In the genomic region with DNA sequence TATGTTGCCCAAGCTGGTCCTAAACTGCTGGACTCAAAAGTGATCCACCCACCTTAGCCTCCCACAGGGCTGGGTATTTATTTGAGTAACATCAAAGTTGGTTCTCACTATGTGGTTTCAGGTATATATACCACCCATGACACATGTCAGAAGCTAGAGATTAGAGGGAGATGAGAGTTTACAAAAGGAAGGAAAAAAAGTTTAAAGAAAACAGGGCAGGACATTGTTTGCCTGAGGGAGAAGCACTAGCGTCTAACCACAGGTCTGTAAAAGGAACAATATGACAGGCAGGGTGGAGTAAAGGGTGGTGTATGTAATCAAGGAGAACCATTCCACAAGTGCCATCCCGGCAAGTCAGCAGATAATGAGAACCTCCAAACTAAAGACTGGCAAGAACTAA, we compare ENCODE assay signal across 23 cellular contexts. TPM values are rescaled to one million over a fixed set of nuclear protein-coding genes. Genes with fewer than 3 reads are reported as not detected.
DNase-seq lines count a peak whose midpoint lies in the region; ATAC-seq and TF ChIP-seq lines count a peak whose summit lies in the region.
"Had no signal": no experiment of that assay in that cellular context is flagged by ENCODE, and none has a peak within 500 bp of the region (broad histone marks: within the 10 kb centered on the region; RNA-seq: fewer than 3 reads in every experiment).

No MANE protein-coding gene starts in this region.

- intact Hi-C loops in MCF 10A (cut with micrococcal nuclease) (no loop called here), breast epithelium (cut with DNase I; ENCODE audit: low total_unique reads) (loop anchor here (10.0 kb wide), 1 partner anchor 721 kb away; no protein-coding TSS in a partner anchor)

- H3K36me3 ChIP-seq in breast epithelium, result no peaks in the 10 kb centered on the region
- H3K36me3 ChIP-seq: colonic mucosa had no signal

- no peak for ATAC-seq in omental fat pad (ENCODE audit: low FRiP score)
- ATAC-seq in HG02852 (IDR thresholded peaks at IDR 0.05; ENCODE audit: unreplicated experiment), result no peak
- ATAC-seq: body of pancreas, left lobe of liver, T-helper 17 cell, WTC11 had no signal

- no peaks in the 10 kb centered on the region for H3K4me1 ChIP-seq in breast epithelium
- H3K4me1 ChIP-seq: colonic mucosa had no signal

- H3K4me3 Mint-ChIP-seq in MCF 10A (ENCODE audit: unreplicated experiment) (no peak overlapping the region), type B pancreatic cell (peak overlapping the region; percentile 4)
- H3K4me3 Mint-ChIP-seq in T-helper 2 cell treated with Interferon-gamma antibody and Interleukin-4, amounts not matched to agents 5 μg/mL and 100 μg/mL, for 36 hours, result no peak overlapping the region
- H3K4me3 Mint-ChIP-seq: CD8-positive, alpha-beta memory T cell; T-helper 17 cell; WTC11 had no signal

- H3K27ac Mint-ChIP-seq in MCF 10A (ENCODE audit: low read depth, unreplicated experiment) (peak overlapping the region; percentile 6), type B pancreatic cell (peak overlapping the region; percentile 67)
- peak overlapping the region; percentile 0 for H3K27ac Mint-ChIP-seq in T-helper 2 cell treated with Interferon-gamma antibody and Interleukin-4, amounts not matched to agents 5 μg/mL and 100 μg/mL, for 36 hours
- H3K27ac Mint-ChIP-seq: T-helper 17 cell, WTC11 had no signal

- BruUV-seq in MCF 10A (replicated peaks; lab: Mats Ljungman, UMichigan), result no TSS peak

- in situ Hi-C loops in KBM-7 (cut with MboI; ENCODE audit: low pct_unique_long_range_greater_than_20kb, low sequenced_read_pairs), result no loop called here

- no peaks in the 10 kb centered on the region for H3K27me3 ChIP-seq in breast epithelium
- H3K27me3 ChIP-seq: body of pancreas, colonic mucosa had no signal

- no peak for TF ChIP-seq POLR2A in breast epithelium (IDR thresholded peaks at IDR 0.05)

- DNase-seq in MCF 10A (ENCODE audit: unreplicated experiment) (no peak), breast epithelium (ENCODE audit: low spot score in 2 of 2) (no peak), islet precursor cell (peak; percentile 54), type B pancreatic cell (ENCODE audit: extremely low spot score, unreplicated experiment) (no peak), omental fat pad (ENCODE audit: low spot score) (no peak), KBM-7 (no peak)
- DNase-seq in T-helper 2 cell treated with Interferon-gamma antibody and Interleukin-4, amounts not matched to agents 5 μg/mL and 100 μg/mL, for 36 hours (ENCODE audit: low spot score), result peak; percentile 13
- DNase-seq: activated gamma-delta T cell treated with Interleukin-2 at 50 U/mL for 16 hours; body of pancreas; CD8-positive, alpha-beta memory T cell; colonic mucosa; midbrain; NCI-H1092; NCI-H2107; NCI-H526 treated with DMSO at 0.1 percent for 48 hours; SIG-M5; stimulated activated naive CD4-positive, alpha-beta T cell treated with Interleukin-2 at 50 U/mL for 16 hours; T-helper 17 cell had no signal

- TF ChIP-seq CTCF in MCF 10A (IDR thresholded peaks at IDR 0.05; ENCODE audit: unreplicated experiment) (no peak), breast epithelium (IDR thresholded peaks at IDR 0.05) (no peak), type B pancreatic cell (conservative IDR thresholded peaks at IDR 0.05) (no peak), omental fat pad (IDR thresholded peaks at IDR 0.05) (no peak)

- no peak overlapping the region for H3K27ac ChIP-seq in breast epithelium
- H3K27ac ChIP-seq: body of pancreas, colonic mucosa, HL-60, KMS-11 had no signal

- no peaks in the 10 kb centered on the region for H3K9me3 Mint-ChIP-seq in MCF 10A (ENCODE audit: unreplicated experiment)
- no peaks in the 10 kb centered on the region for H3K9me3 Mint-ChIP-seq in T-helper 2 cell treated with Interferon-gamma antibody and Interleukin-4, amounts not matched to agents 5 μg/mL and 100 μg/mL, for 36 hours
- H3K9me3 Mint-ChIP-seq in type B pancreatic cell, result no peaks in the 10 kb centered on the region
- H3K9me3 Mint-ChIP-seq: CD8-positive, alpha-beta memory T cell; WTC11 had no signal

- H3K9me3 ChIP-seq in breast epithelium, result no peaks in the 10 kb centered on the region
- H3K9me3 ChIP-seq: body of pancreas, colonic mucosa had no signal

- POLR2A ChIA-PET in MCF 10A (lab: Yijun Ruan, JAX), result interaction anchor here (0.7 to 1.0 kb wide), 3 partner anchors 271 to 317 kb away, joined by 3 read pairs; a partner anchor contains a TSS

- H3K27me3 Mint-ChIP-seq in MCF 10A (ENCODE audit: insufficient read depth, unreplicated experiment), result no peaks in the 10 kb centered on the region
- no peaks in the 10 kb centered on the region for H3K27me3 Mint-ChIP-seq in T-helper 2 cell treated with Interferon-gamma antibody and Interleukin-4, amounts not matched to agents 5 μg/mL and 100 μg/mL, for 36 hours (ENCODE audit: low read depth)
- H3K27me3 Mint-ChIP-seq in type B pancreatic cell, result no peaks in the 10 kb centered on the region
- H3K27me3 Mint-ChIP-seq: CD8-positive, alpha-beta memory T cell; T-helper 17 cell had no signal

- H3K36me3 Mint-ChIP-seq in MCF 10A (ENCODE audit: insufficient read depth, unreplicated experiment), result peaks cover 45% of the 10 kb centered on the region
- H3K36me3 Mint-ChIP-seq in T-helper 2 cell treated with Interferon-gamma antibody and Interleukin-4, amounts not matched to agents 5 μg/mL and 100 μg/mL, for 36 hours (ENCODE audit: low read depth), result peaks cover 35% of the 10 kb centered on the region
- H3K36me3 Mint-ChIP-seq in type B pancreatic cell, result peaks cover 11% of the 10 kb centered on the region

- no peak overlapping the region for H3K4me3 ChIP-seq in breast epithelium
- H3K4me3 ChIP-seq: body of pancreas, colonic mucosa had no signal

- H3K4me1 Mint-ChIP-seq in MCF 10A (ENCODE audit: insufficient read depth, unreplicated experiment) (peaks cover 20% of the 10 kb centered on the region), type B pancreatic cell (ENCODE audit: unreplicated experiment) (peaks cover 7% of the 10 kb centered on the region)
- H3K4me1 Mint-ChIP-seq in T-helper 2 cell treated with Interferon-gamma antibody and Interleukin-4, amounts not matched to agents 5 μg/mL and 100 μg/mL, for 36 hours (ENCODE audit: low read depth), result peaks cover 23% of the 10 kb centered on the region
- H3K4me1 Mint-ChIP-seq: WTC11 had no signal

- CTCF ChIA-PET in MCF 10A (lab: Yijun Ruan, JAX), result interaction anchor here (1.0 to 1.4 kb wide), 2 partner anchors 240 to 302 kb away, joined by 4 to 7 read pairs; no protein-coding TSS in a partner anchor

RNA-seq across cellular contexts. Expression of a gene that starts 8.5 kb away (rescaled TPM):
- total RNA-seq in MCF 10A (2022) (4.9 and 6.4 TPM in 2 replicates), breast epithelium (10 to 100 TPM in 1 of 3 donors, 1 to 10 TPM in 2; 7.4 to 11.7 (median 9.5) TPM), type B pancreatic cell (ENCODE audit: low replicate concordance) (12.2 and 12.4 TPM in 2 replicates), omental fat pad (10 to 100 TPM in 1 of 4 donors, 1 to 10 TPM in 3; 8.2 to 10.9 (median 9.5) TPM)

RNA-seq across cellular contexts. Expression of a gene that starts 8.8 kb away (rescaled TPM):
- total RNA-seq in MCF 10A (2022), result 88.6 and 100 TPM in 2 replicates
- total RNA-seq in breast epithelium, result 100 to 1,000 TPM in 1 of 3 donors, 10 to 100 TPM in 2; 78.7 to 102 (median 83.4) TPM
- 57.8 and 59.0 TPM in 2 replicates for total RNA-seq in type B pancreatic cell (ENCODE audit: low replicate concordance)
- 10 to 100 TPM; 62.8 to 88.0 (median 69.3) TPM for total RNA-seq in omental fat pad

RNA-seq across cellular contexts. Expression of a gene that starts 36.1 kb away (rescaled TPM):
- total RNA-seq in MCF 10A (2022) (64.8 and 78.2 TPM in 2 replicates), breast epithelium (10 to 100 TPM; 24.3 to 38.5 (median 25.9) TPM), type B pancreatic cell (ENCODE audit: low replicate concordance) (11.8 and 25.2 TPM in 2 replicates), omental fat pad (10 to 100 TPM; 16.8 to 29.2 (median 24.8) TPM)

Comparison
In these comparisons a context has a peak if more than half of its experiments do, and no peak if none do; other contexts are left out.
1. DNase-seq: peak in T-helper 2 cell treated with Interferon-gamma antibody and Interleukin-4, amounts not matched to agents 5 μg/mL and 100 μg/mL, for 36 hours (single experiment) and islet precursor cell (single experiment); none in MCF 10A (single experiment), breast epithelium (0 of 2), type B pancreatic cell (single experiment), omental fat pad (single experiment) and KBM-7 (single experiment).
2. H3K27ac Mint-ChIP-seq: peak in every context shown above with its lines; median percentile 67 in type B pancreatic cell; 6 in MCF 10A; 0 in T-helper 2 cell treated with Interferon-gamma antibody and Interleukin-4, amounts not matched to agents 5 μg/mL and 100 μg/mL, for 36 hours.